In genomic region chr1:150053911-150054310, GRCh38 we compare ENCODE assay signal across 25 cellular contexts. TPM values are rescaled to one million over a fixed set of nuclear protein-coding genes. Genes with fewer than 3 reads are reported as not detected.
A peak's percentile ranks its signal among the peaks of the same experiment; 100 is the strongest.
DNase-seq lines count a peak whose midpoint lies in the region; FAIRE-seq and TF ChIP-seq lines count a peak whose summit lies in the region.
"Had no signal": no experiment of that assay in that cellular context is flagged by ENCODE, and none has a peak within 500 bp of the region (broad histone marks: within the 10 kb centered on the region; RNA-seq: fewer than 3 reads in every experiment).

No MANE protein-coding gene starts in this region.

- DNase-seq in GM12891 (ENCODE audit: insufficient read length, low spot score) (no peak), NCI-H526 treated with DMSO at 0.1 percent for 48 hours (lab: John Stamatoyannopoulos, UW) (peak; percentile 89), SKM-1 treated with dmso at 0.1 percent for 144 hours (lab: John Stamatoyannopoulos, UW; ENCODE audit: unreplicated experiment) (peak; percentile 86), erythroblast (lab: John Stamatoyannopoulos, UW) (no peak), LoVo (ENCODE audit: low spot score) (no peak), smooth muscle cell (lab: John Stamatoyannopoulos, UW; ENCODE audit: unreplicated experiment) (no peak)
- no peak for DNase-seq in activated CD4-positive, alpha-beta T cell treated with anti-CD3 and anti-CD28 coated beads, Interleukin-2, amount 50 U/mL, for 1 hour
- DNase-seq: activated CD4-positive, alpha-beta T cell treated with anti-CD3 and anti-CD28 coated beads, Interleukin-2, amount 50 U/mL, for 4 hours; activated naive CD4-positive, alpha-beta T cell treated with anti-CD3 and anti-CD28 coated beads for 36 hours; CD4-positive, alpha-beta T cell; cerebellar nuclear complex; hippocampal formation; immature natural killer cell; Karpas-422; left colon; NCI-H1092 treated with DMSO at 0.1 percent for 48 hours; NCI-H187 treated with DMSO at 0.1 percent for 48 hours; NCI-H69; stimulated activated CD4-positive, alpha-beta T cell treated with anti-CD3 and anti-CD28 coated beads, Interleukin-2, amount 100 ng/mL, for 48 hours; transverse colon had no signal

- peak; percentile 61 for FAIRE-seq in GM12891 (lab: Jason Lieb, UNC)
- FAIRE-seq: D721Med, endothelial cell of umbilical vein had no signal

- H3K36me3 ChIP-seq in smooth muscle cell (ENCODE audit: low read depth): no peaks in the 10 kb centered on the region
- H3K36me3 ChIP-seq: adrenal gland, right atrium auricular region, transverse colon had no signal

- no peaks in the 10 kb centered on the region for H4K20me1 ChIP-seq in smooth muscle cell (ENCODE audit: low read depth)

- H3K27me3 ChIP-seq in smooth muscle cell (ENCODE audit: low read depth): no peaks in the 10 kb centered on the region
- H3K27me3 ChIP-seq: adrenal gland, right atrium auricular region, transverse colon had no signal

- 90% methylated on average over 3 of the region's 3 CpGs for WGBS in smooth muscle cell (ENCODE audit: low lambda C conversion rate)

- H3F3A ChIP-seq in smooth muscle cell (ENCODE audit: low read depth): no peaks in the 10 kb centered on the region

- TF ChIP-seq POLR2A in GM12891 (IDR thresholded peaks at IDR 0.05; ENCODE audit: low read depth, low read length) (no peak), erythroblast (IDR thresholded peaks at IDR 0.05; ENCODE audit: low read length) (no peak)

- no peak overlapping the region for H2AFZ ChIP-seq in smooth muscle cell (ENCODE audit: low read depth)
- H2AFZ ChIP-seq: parathyroid adenoma had no signal

- H3K9me3 ChIP-seq in smooth muscle cell (replicated peaks; ENCODE audit: low read depth): no peaks in the 10 kb centered on the region
- H3K9me3 ChIP-seq: adrenal gland, right atrium auricular region, transverse colon had no signal

- no peak overlapping the region for H3K9ac ChIP-seq in smooth muscle cell (ENCODE audit: low read depth)
- H3K9ac ChIP-seq: parathyroid adenoma had no signal

- H3K27ac ChIP-seq in smooth muscle cell (ENCODE audit: low read depth): no peak overlapping the region
- H3K27ac ChIP-seq: adrenal gland, parathyroid adenoma, right atrium auricular region, transverse colon had no signal

- H3K4me1 ChIP-seq in smooth muscle cell (ENCODE audit: low read depth): no peaks in the 10 kb centered on the region
- H3K4me1 ChIP-seq: parathyroid adenoma, right atrium auricular region had no signal

- no peak for TF ChIP-seq CTCF in smooth muscle cell (IDR thresholded peaks at IDR 0.05; ENCODE audit: borderline replicate concordance, insufficient read depth, poor library complexity, severe bottlenecking)

- H3K79me2 ChIP-seq in smooth muscle cell (ENCODE audit: low read depth): peaks cover 3% of the 10 kb centered on the region
- H3K79me2 ChIP-seq: parathyroid adenoma had no signal

- H3K4me2 ChIP-seq in smooth muscle cell: no peak overlapping the region

- no peak overlapping the region for H3K4me3 ChIP-seq in smooth muscle cell
- H3K4me3 ChIP-seq: adrenal gland, right atrium auricular region, transverse colon had no signal

TF ChIP-seq in GM12891, 5 proteins besides CTCF, POLR2A, EP300 and RAD21:
- TF ChIP-seq POLR2AphosphoS5 (IDR thresholded peaks at IDR 0.05; ENCODE audit: low read depth, low read length) (no peak), TAF1 (IDR thresholded peaks at IDR 0.05; ENCODE audit: low read depth, low read length) (no peak), SPI1 (IDR thresholded peaks at IDR 0.05; ENCODE audit: low read depth, low read length) (no peak), POU2F2 (IDR thresholded peaks at IDR 0.05; ENCODE audit: low read depth, low read length) (no peak), PAX5 (IDR thresholded peaks at IDR 0.05; ENCODE audit: insufficient read depth, low read length, severe bottlenecking) (no peak)
TF ChIP-seq in GM12891: peak in this region for 0.

RNA-seq across cellular contexts. Expression of gene VPS45, which starts 13.7 kb away (rescaled TPM):
- polyA plus RNA-seq in GM12891 (2012; ENCODE audit: low read depth, missing spikeins): 26.4 TPM
- total RNA-seq in smooth muscle cell: 44.7 and 49.6 TPM in 2 replicates
- 28.6 and 30.2 TPM in 2 replicates for polyA plus RNA-seq in smooth muscle cell

RNA-seq across cellular contexts. Expression of gene OTUD7B, which starts 43.4 kb away (rescaled TPM):
- 4.8 TPM for polyA plus RNA-seq in GM12891 (2012; ENCODE audit: low read depth, missing spikeins)
- 10.8 and 16.1 TPM in 2 replicates for total RNA-seq in smooth muscle cell
- 1.9 and 2.7 TPM in 2 replicates for polyA plus RNA-seq in smooth muscle cell

Comparison
In these comparisons a context has a peak if more than half of its experiments do, and no peak if none do; other contexts are left out.
1. DNase-seq: peak in NCI-H526 treated with DMSO at 0.1 percent for 48 hours (single experiment) and SKM-1 treated with dmso at 0.1 percent for 144 hours (single experiment); none in GM12891 (single experiment), erythroblast (0 of 2), LoVo (single experiment), activated CD4-positive, alpha-beta T cell treated with anti-CD3 and anti-CD28 coated beads, Interleukin-2, amount 50 U/mL, for 1 hour (single experiment) and smooth muscle cell (single experiment).